Comparison of ENCODE assay signal across 14 cellular contexts in the genomic region with DNA sequence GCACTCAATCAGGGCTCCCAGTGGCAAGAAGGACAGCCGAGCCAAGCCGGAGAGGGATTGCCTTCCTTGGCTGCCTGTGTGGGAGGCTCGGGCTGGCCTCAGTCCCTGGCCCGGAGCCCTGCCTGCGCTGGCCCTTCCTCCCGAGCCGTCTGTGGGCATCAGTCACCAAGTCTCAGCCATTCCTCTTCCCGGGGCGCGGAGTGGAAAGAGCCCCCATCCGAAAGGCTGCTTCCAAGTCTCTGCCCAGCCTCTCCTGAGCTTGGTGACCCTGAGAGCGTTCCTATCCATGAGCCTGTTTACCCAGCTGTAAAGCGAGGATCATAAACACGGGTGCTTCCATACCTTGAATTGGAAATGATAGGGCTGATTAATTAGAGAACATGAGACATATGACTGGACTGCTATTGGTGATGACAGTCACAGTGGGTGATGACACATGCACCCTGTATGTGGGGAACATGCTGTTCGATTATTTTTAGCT. TPM values are rescaled to one million over a fixed set of nuclear protein-coding genes. Genes with fewer than 3 reads are reported as not detected.
A peak's percentile ranks its signal among the peaks of the same experiment; 100 is the strongest.
DNase-seq lines count a peak whose midpoint lies in the region; ATAC-seq, FAIRE-seq and TF ChIP-seq lines count a peak whose summit lies in the region.
"Had no signal": no experiment of that assay in that cellular context is flagged by ENCODE, and none has a peak within 500 bp of the region (broad histone marks: within the 10 kb centered on the region; RNA-seq: fewer than 3 reads in every experiment).

No MANE protein-coding gene starts in this region.

- DNase-seq in AG20443 (ENCODE audit: low spot score) = peak; percentile 89
- DNase-seq in NCI-H446 treated with DMSO at 0.1 percent for 48 hours (lab: John Stamatoyannopoulos, UW) = peak; percentile 47
- DNase-seq in fibroblast of gingiva (ENCODE audit: low read depth) = peak; percentile 44
- DNase-seq in nucleus accumbens (lab: John Stamatoyannopoulos, UW) = peak in 31 of 56 donors; percentile 1 to 63 (median 24)
- no peak for DNase-seq in stimulated activated naive CD4-positive, alpha-beta T cell (lab: John Stamatoyannopoulos, UW)
- DNase-seq in GM12892 (ENCODE audit: insufficient read length) = no peak
- DNase-seq in foreskin keratinocyte = no peak
- DNase-seq: naive B cell, NCI-H2029, T-cell had no signal

- H3K4me1 ChIP-seq in foreskin keratinocyte = no peaks in the 10 kb centered on the region

- ATAC-seq in HG02973 (IDR thresholded peaks at IDR 0.05; ENCODE audit: unreplicated experiment) (no peak), foreskin keratinocyte (no peak)
- ATAC-seq: T-cell had no signal

- TF ChIP-seq CTCF in foreskin keratinocyte (conservative IDR thresholded peaks at IDR 0.05) = no peak

- peaks cover 45% of the 10 kb centered on the region for H3K27me3 ChIP-seq in foreskin keratinocyte
- H3K27me3 ChIP-seq: ascending aorta had no signal

- FAIRE-seq in GM12892 (lab: Jason Lieb, UNC) = no peak
- FAIRE-seq: GM12891 had no signal

- no peak overlapping the region for H3K27ac ChIP-seq in foreskin keratinocyte
- H3K27ac ChIP-seq: C4-2B had no signal

- TF ChIP-seq POLR2A in GM12892 (IDR thresholded peaks at IDR 0.05; ENCODE audit: low read depth, low read length) = no peak

RNA-seq across cellular contexts. Expression of a gene that starts 59.1 kb away (rescaled TPM):
- 12.9 TPM for polyA plus RNA-seq in GM12892 (2012; ENCODE audit: missing spikeins)
- 24.1 and 28.1 TPM in 2 replicates for total RNA-seq in foreskin keratinocyte
- polyA plus RNA-seq in foreskin keratinocyte = 11.3 and 14.0 TPM in 2 replicates

Comparison
In these comparisons a context has a peak if more than half of its experiments do, and no peak if none do; other contexts are left out.
1. DNase-seq: peak in AG20443 (single experiment), NCI-H446 treated with DMSO at 0.1 percent for 48 hours (single experiment), fibroblast of gingiva (single experiment) and nucleus accumbens (31 of 56); none in stimulated activated naive CD4-positive, alpha-beta T cell (0 of 6), GM12892 (single experiment) and foreskin keratinocyte (0 of 2).